ENCODE assay signal across 19 cellular contexts in genomic region chr5:123515904-123516303, GRCh38. TPM values are rescaled to one million over a fixed set of nuclear protein-coding genes. Genes with fewer than 3 reads are reported as not detected.
DNase-seq lines count a peak whose midpoint lies in the region; ATAC-seq, FAIRE-seq and TF ChIP-seq lines count a peak whose summit lies in the region.
"Had no signal": no experiment of that assay in that cellular context is flagged by ENCODE, and none has a peak within 500 bp of the region (broad histone marks: within the 10 kb centered on the region; RNA-seq: fewer than 3 reads in every experiment).

No MANE protein-coding gene starts in this region.

- no peaks in the 10 kb centered on the region for H3K9me3 Mint-ChIP-seq in activated CD4-positive, alpha-beta T cell treated with anti-CD3 and anti-CD28 coated beads, Interleukin-2, amount 10 ng/mL, durations not matched to agents 24 days and 14 days
- H3K9me3 Mint-ChIP-seq in activated naive CD8-positive, alpha-beta T cell (ENCODE audit: low read depth) = no peaks in the 10 kb centered on the region
- no peaks in the 10 kb centered on the region for H3K9me3 Mint-ChIP-seq in natural killer cell

- POLR2A ChIA-PET in HepG2 (lab: Yijun Ruan, JAX) = no interaction called here

- no peak overlapping the region for H2AFZ ChIP-seq in HepG2 (ENCODE audit: low read length)

- no peak overlapping the region for H3K9ac ChIP-seq in HepG2 (ENCODE audit: insufficient read depth, low read depth, low read length)

- H3K4me1 ChIP-seq in HepG2 (ENCODE audit: insufficient read depth, low read length) (peaks cover 47% of the 10 kb centered on the region), gastrocnemius medialis (peaks cover 20 to 27% of the 10 kb centered on the region in 2 donors)

- intact Hi-C loops in activated CD4-positive, alpha-beta T cell treated with anti-CD3 and anti-CD28 coated beads, Interleukin-2, amount 10 ng/mL, durations not matched to agents 24 days and 14 days (cut with micrococcal nuclease) = loop anchor here (1.0 kb wide), 1 partner anchor 56 kb away; no protein-coding TSS in a partner anchor
- intact Hi-C loops in natural killer cell (cut with micrococcal nuclease) = no loop called here
- intact Hi-C loops in HepG2 (cut with micrococcal nuclease; ENCODE audit: unreplicated experiment) = loop anchor here (10.0 kb wide), 1 partner anchor 671 kb away; the partner anchor contains the start of gene SNX24
- intact Hi-C loops in gastrocnemius medialis (cut with DNase I; ENCODE audit: low total_unique reads) = loop anchor here (10.0 kb wide), 1 partner anchor 481 kb away; the partner anchor contains the start of gene PPIC

- no peak overlapping the region for H3K4me3 ChIP-seq in Jurkat, Clone E6-1 (ENCODE audit: low read length)
- H3K4me3 ChIP-seq in HepG2 (replicated peaks in 1 of 3; ENCODE audit: insufficient read depth in 1 of 3, low read depth in 2 of 3, low read length in 3 of 3) (no peak overlapping the region), gastrocnemius medialis (no peak overlapping the region)
- H3K4me3 ChIP-seq: spleen, upper lobe of left lung had no signal

- H3K36me3 ChIP-seq in HepG2 (replicated peaks in 1 of 2; ENCODE audit: control insufficient read depth in 1 of 2, insufficient read depth in 2 of 2, low read length in 2 of 2) = no peaks in the 10 kb centered on the region
- H3K36me3 ChIP-seq in gastrocnemius medialis = no peaks in the 10 kb centered on the region
- H3K36me3 ChIP-seq: spleen, upper lobe of left lung, WERI-Rb-1 had no signal

- in situ Hi-C loops in HepG2 (cut with HindIII; ENCODE audit: extremely low pct_ligation_motif_present, low pct_unique_long_range_greater_than_20kb) (no loop called here), gastrocnemius medialis (cut with MboI; ENCODE audit: low sequenced_read_pairs in 4 of 4) (loop anchor here in 2 of 4 donors (10.0 kb wide), 1 partner anchor 91 kb away; the partner anchor contains the start of gene CEP120 (in 2 of the 2))

- peaks cover 53% of the 10 kb centered on the region for H3K4me1 Mint-ChIP-seq in activated CD4-positive, alpha-beta T cell treated with anti-CD3 and anti-CD28 coated beads, Interleukin-2, amount 10 ng/mL, durations not matched to agents 24 days and 14 days
- H3K4me1 Mint-ChIP-seq in activated naive CD8-positive, alpha-beta T cell (ENCODE audit: low read depth) = peaks cover 71% of the 10 kb centered on the region
- H3K4me1 Mint-ChIP-seq in natural killer cell = peaks cover 71 to 73% of the 10 kb centered on the region in 2 donors

- H3K4me2 ChIP-seq in HepG2 (ENCODE audit: low read depth, low read length) = no peak overlapping the region

- H3K27me3 ChIP-seq in HepG2 (ENCODE audit: control insufficient read depth in 1 of 2, insufficient read depth in 2 of 2, low read length in 2 of 2) = no peaks in the 10 kb centered on the region; a peak in 1 of 5 replicates
- no peaks in the 10 kb centered on the region for H3K27me3 ChIP-seq in gastrocnemius medialis
- H3K27me3 ChIP-seq: spleen, upper lobe of left lung had no signal

- H3K4me3 Mint-ChIP-seq in activated CD4-positive, alpha-beta T cell treated with anti-CD3 and anti-CD28 coated beads, Interleukin-2, amount 10 ng/mL, durations not matched to agents 24 days and 14 days = peak overlapping the region; percentile 26
- H3K4me3 Mint-ChIP-seq in activated naive CD8-positive, alpha-beta T cell = peak overlapping the region; percentile 36
- H3K4me3 Mint-ChIP-seq in natural killer cell = peak overlapping the region; percentile 14

- WGBS in HepG2 (ENCODE audit: low lambda C conversion rate) = 96% methylated on average over 3 of the region's 3 CpGs

- H3K36me3 Mint-ChIP-seq in activated CD4-positive, alpha-beta T cell treated with anti-CD3 and anti-CD28 coated beads, Interleukin-2, amount 10 ng/mL, durations not matched to agents 24 days and 14 days (ENCODE audit: low read depth) = peaks cover 12% of the 10 kb centered on the region
- peaks cover 3% of the 10 kb centered on the region for H3K36me3 Mint-ChIP-seq in activated naive CD8-positive, alpha-beta T cell
- H3K36me3 Mint-ChIP-seq in natural killer cell = no peaks in the 10 kb centered on the region

- TF ChIP-seq POLR2A in HepG2 (IDR thresholded peaks at IDR 0.05; ENCODE audit: insufficient read depth in 1 of 2, low read depth in 2 of 2, low read length in 2 of 2) (no peak), gastrocnemius medialis (IDR thresholded peaks at IDR 0.05) (no peak)

- H3K27me3 Mint-ChIP-seq in activated CD4-positive, alpha-beta T cell treated with anti-CD3 and anti-CD28 coated beads, Interleukin-2, amount 10 ng/mL, durations not matched to agents 24 days and 14 days = no peaks in the 10 kb centered on the region
- no peaks in the 10 kb centered on the region for H3K27me3 Mint-ChIP-seq in activated naive CD8-positive, alpha-beta T cell
- no peaks in the 10 kb centered on the region for H3K27me3 Mint-ChIP-seq in natural killer cell (ENCODE audit: low read depth in 2 of 2)

- peaks cover 82% of the 10 kb centered on the region for H3K79me2 ChIP-seq in HepG2 (ENCODE audit: insufficient read depth, low read length)

- H4K20me1 ChIP-seq in HepG2 (ENCODE audit: insufficient read depth, low read length) = peaks cover 9% of the 10 kb centered on the region; the same call in 1 of the 2 replicates

- H3K9me3 ChIP-seq in HepG2 (ENCODE audit: low read length) (no peaks in the 10 kb centered on the region), gastrocnemius medialis (no peaks in the 10 kb centered on the region)
- H3K9me3 ChIP-seq: spleen, upper lobe of left lung had no signal

- no peak for TF ChIP-seq EP300 in HepG2 (IDR thresholded peaks at IDR 0.05; ENCODE audit: low read depth in 2 of 2, low read length in 2 of 2)
- TF ChIP-seq EP300 in HepG2 (CRISPR knock-in tag; IDR thresholded peaks at IDR 0.05; ENCODE audit: borderline replicate concordance) = no peak

- peak; percentile 68 for DNase-seq in activated CD4-positive, alpha-beta T cell treated with anti-CD3 and anti-CD28 coated beads, Interleukin-2, amount 10 ng/mL, durations not matched to agents 24 days and 14 days
- no peak for DNase-seq in activated CD4-positive, alpha-beta T cell treated with anti-CD3 and anti-CD28 coated beads, Interleukin-2, amount 50 U/mL, for 48 hours
- peak; percentile 73 for DNase-seq in Jurkat, Clone E6-1 (ENCODE audit: low read depth, low spot score)
- no peak for DNase-seq in natural killer cell
- DNase-seq in stimulated activated CD8-positive, alpha-beta memory T cell treated with anti-CD3 and anti-CD28 coated beads, Interleukin-4, amount 100 ng/mL, for 48 hours = no peak
- DNase-seq in HepG2 (ENCODE audit: low spot score) = no peak
- DNase-seq in gastrocnemius medialis = no peak
- DNase-seq: anterior cingulate cortex, C1 segment of cervical spinal cord, hippocampal formation, kidney, NCI-H187, NCI-H345, spleen, SW 1271, upper lobe of left lung, WERI-Rb-1 had no signal

- ATAC-seq in natural killer cell = peak; percentile 4 to 12 (median 6)
- ATAC-seq in HepG2 = no peak
- ATAC-seq in gastrocnemius medialis = no peak

- no peak overlapping the region for H3K27ac ChIP-seq in HepG2 (ENCODE audit: extremely low read length, insufficient read depth, low read length)
- H3K27ac ChIP-seq in gastrocnemius medialis = no peak overlapping the region
- H3K27ac ChIP-seq: upper lobe of left lung, WERI-Rb-1 had no signal

- TF ChIP-seq CTCF in natural killer cell (IDR thresholded peaks at IDR 0.05) (no peak), HepG2 (CRISPR knock-in tag; IDR thresholded peaks at IDR 0.05) (no peak), gastrocnemius medialis (IDR thresholded peaks at IDR 0.05 in 4 of 5, conservative IDR thresholded peaks at IDR 0.05 in 1 of 5) (no peak)

- TF ChIP-seq RAD21 in HepG2 (CRISPR knock-in tag; IDR thresholded peaks at IDR 0.05) = no peak

- no TSS peak for BruUV-seq in HepG2 (replicated peaks; lab: Mats Ljungman, UMichigan)

- CTCF ChIA-PET in HepG2 (lab: Yijun Ruan, JAX; ENCODE audit: low intra/inter-chr PET ratio, low total read pairs) = no interaction called here

- FAIRE-seq in HepG2 (lab: Jason Lieb, UNC) = no peak
- FAIRE-seq: A204.1, kidney had no signal

- H3K27ac Mint-ChIP-seq in activated CD4-positive, alpha-beta T cell treated with anti-CD3 and anti-CD28 coated beads, Interleukin-2, amount 10 ng/mL, durations not matched to agents 24 days and 14 days = peak overlapping the region; percentile 45
- peak overlapping the region; percentile 47 for H3K27ac Mint-ChIP-seq in activated naive CD8-positive, alpha-beta T cell
- peak overlapping the region; percentile 83 to 97 for H3K27ac Mint-ChIP-seq in natural killer cell

TF ChIP-seq in HepG2, 621 proteins besides CTCF, POLR2A, EP300 and RAD21 (continues in another document):
- no peak for TF ChIP-seq MEF2D (CRISPR knock-in tag; IDR thresholded peaks at IDR 0.05)
- TF ChIP-seq IRX3 (CRISPR knock-in tag; IDR thresholded peaks at IDR 0.05; ENCODE audit: borderline replicate concordance, low read depth) = no peak

RNA-seq across cellular contexts. Expression of gene CSNK1G3, which starts 3.9 kb away (rescaled TPM):
- total RNA-seq in activated CD4-positive, alpha-beta T cell treated with anti-CD3 and anti-CD28 coated beads, Interleukin-2, amount 10 ng/mL, durations not matched to agents 24 days and 14 days = 36.6 and 40.0 TPM in 2 replicates
- polyA plus RNA-seq in Jurkat, Clone E6-1 (2012; ENCODE audit: insufficient read depth, insufficient read length) = 12.3 TPM
- total RNA-seq in natural killer cell = 100 to 1,000 TPM in 2 of 3 donors, 10 to 100 TPM in 1; 96.7 to 111 (median 101) TPM
- total RNA-seq in HepG2 (2016; rRNA removed; fragmentation: Illumina TruSeq; extraction: Trizol) = 31.5 and 35.4 TPM in 2 replicates
- 97.8 and 110 TPM in 2 replicates for total RNA-seq in HepG2 (2016; cell fraction: cytosol; rRNA removed; fragmentation: Illumina TruSeq; extraction: Trizol; ENCODE audit: low read depth)
- 29.7 and 30.5 TPM in 2 replicates for total RNA-seq in HepG2 (2016; cell fraction: insoluble cytoplasmic fraction; rRNA removed; fragmentation: Illumina TruSeq; extraction: Trizol)
- 52.6 and 53.8 TPM in 2 replicates for total RNA-seq in HepG2 (2016; cell fraction: membrane; rRNA removed; fragmentation: Illumina TruSeq; extraction: Trizol)
- total RNA-seq in HepG2 (2016; cell fraction: nucleus; rRNA removed; fragmentation: Illumina TruSeq; extraction: Trizol) = 22.9 and 25.8 TPM in 2 replicates
- 11.3 and 12.8 TPM in 2 replicates for polyA plus RNA-seq in HepG2 (2011; rRNA removed)
- 5.5 and 9.1 TPM in 2 replicates for polyA plus RNA-seq in HepG2 (2011; cell fraction: cytosol; rRNA removed)
- 6.0 and 6.6 TPM in 2 replicates for polyA plus RNA-seq in HepG2 (2011; cell fraction: nucleus; rRNA removed)
- 17.4 and 18.3 TPM in 2 replicates for polyA plus RNA-seq in HepG2 (2012)
- 3.0 and 3.4 TPM in 2 replicates for polyA plus RNA-seq in HepG2 (2016; cell fraction: cytosol; fragmentation: Illumina TruSeq; extraction: Trizol; ENCODE audit: low read depth)
- polyA plus RNA-seq in HepG2 (2016; cell fraction: insoluble cytoplasmic fraction; fragmentation: Illumina TruSeq; extraction: Trizol; ENCODE audit: low read depth) = 25.8 and 27.6 TPM in 2 replicates
- 11.6 and 12.0 TPM in 2 replicates for polyA plus RNA-seq in HepG2 (2016; cell fraction: membrane; fragmentation: Illumina TruSeq; extraction: Trizol; ENCODE audit: low read depth)
- polyA plus RNA-seq in HepG2 (2016; cell fraction: nucleus; fragmentation: Illumina TruSeq; extraction: Trizol; ENCODE audit: insufficient read depth, low read depth) = 15.2 and 15.7 TPM in 2 replicates
- polyA minus RNA-seq in HepG2 (2011; rRNA and poly(A)+ RNA removed; ENCODE audit: low replicate concordance) = 12.8 and 14.1 TPM in 2 replicates
- polyA minus RNA-seq in HepG2 (2011; cell fraction: cytosol; rRNA and poly(A)+ RNA removed) = 30.2 and 40.0 TPM in 2 replicates
- 48.9 and 56.9 TPM in 2 replicates for polyA minus RNA-seq in HepG2 (2011; cell fraction: nucleus; rRNA and poly(A)+ RNA removed)
- total RNA-seq in gastrocnemius medialis = 10 to 100 TPM; 14.6 to 23.2 (median 21.5) TPM

Comparison
In these comparisons a context has a peak if more than half of its experiments do, and no peak if none do; other contexts are left out.
1. DNase-seq: peak in activated CD4-positive, alpha-beta T cell treated with anti-CD3 and anti-CD28 coated beads, Interleukin-2, amount 10 ng/mL, durations not matched to agents 24 days and 14 days (single experiment) and Jurkat, Clone E6-1 (single experiment); none in activated CD4-positive, alpha-beta T cell treated with anti-CD3 and anti-CD28 coated beads, Interleukin-2, amount 50 U/mL, for 48 hours (0 of 2), natural killer cell (single experiment), stimulated activated CD8-positive, alpha-beta memory T cell treated with anti-CD3 and anti-CD28 coated beads, Interleukin-4, amount 100 ng/mL, for 48 hours (single experiment), HepG2 (single experiment) and gastrocnemius medialis (0 of 2).
2. ATAC-seq: peak in natural killer cell (3 of 3); none in HepG2 (single experiment) and gastrocnemius medialis (0 of 2).
3. Peak in every context shown above with its lines, with median percentiles within 50 percentile points of each other: H3K27ac Mint-ChIP-seq and H3K4me3 Mint-ChIP-seq.